Comparison of ENCODE assay signal across 19 cellular contexts in genomic region chr10:81570349-81570748, GRCh38.
DNase-seq lines count a peak whose midpoint lies in the region; ATAC-seq and TF ChIP-seq lines count a peak whose summit lies in the region.
"Had no signal": no experiment of that assay in that cellular context is flagged by ENCODE, and none has a peak within 500 bp of the region (broad histone marks: within the 10 kb centered on the region; RNA-seq: fewer than 3 reads in every experiment).

No MANE protein-coding gene starts in this region.

- TF ChIP-seq POLR2A in vagina (IDR thresholded peaks at IDR 0.05): no peak

- H3K4me1 ChIP-seq in upper lobe of right lung: no peaks in the 10 kb centered on the region
- no peaks in the 10 kb centered on the region for H3K4me1 ChIP-seq in vagina
- H3K4me1 ChIP-seq: BLaER1 treated with 17β-estradiol and CSF1 and Interleukin-3, amounts not matched to agents 10 nM and 100 nM had no signal

- no peak overlapping the region for H3K4me3 Mint-ChIP-seq in stimulated activated naive CD8-positive, alpha-beta T cell treated with anti-CD3 and anti-CD28 coated beads, Interleukin-15, amount 100 ng/mL, for 72 hours
- H3K4me3 Mint-ChIP-seq: B cell; CD8-positive, alpha-beta T cell; HFFc6; IgD-negative memory B cell had no signal

- no peaks in the 10 kb centered on the region for H3K36me3 ChIP-seq in upper lobe of right lung
- H3K36me3 ChIP-seq in vagina: no peaks in the 10 kb centered on the region
- H3K36me3 ChIP-seq: BLaER1 treated with 17β-estradiol and CSF1 and Interleukin-3, amounts not matched to agents 10 nM and 100 nM had no signal

- TF ChIP-seq CTCF in upper lobe of right lung (IDR thresholded peaks at IDR 0.05) (no peak), vagina (IDR thresholded peaks at IDR 0.05) (no peak)

- H3K4me3 ChIP-seq in upper lobe of right lung (no peak overlapping the region), vagina (no peak overlapping the region)
- H3K4me3 ChIP-seq: BLaER1 treated with 17β-estradiol and CSF1 and Interleukin-3, amounts not matched to agents 10 nM and 100 nM; GM12878 had no signal

- H3K27me3 ChIP-seq in upper lobe of right lung: no peaks in the 10 kb centered on the region
- no peaks in the 10 kb centered on the region for H3K27me3 ChIP-seq in vagina

- DNase-seq in stimulated activated naive CD8-positive, alpha-beta T cell treated with anti-CD3 and anti-CD28 coated beads, Interleukin-15, amount 100 ng/mL, for 72 hours: no peak
- no peak for DNase-seq in stimulated activated naive CD8-positive, alpha-beta T cell treated with anti-CD3 and anti-CD28 coated beads, Interleukin-15, Interleukin-2, amounts not matched to agents 100 U/mL and 50 U/mL, for 24 hours
- peak; percentile 46 for DNase-seq in islet precursor cell
- DNase-seq in sciatic nerve (ENCODE audit: low spot score): no peak
- DNase-seq in upper lobe of right lung: peak; percentile 42
- no peak for DNase-seq in vagina (ENCODE audit: extremely low spot score in 2 of 2)
- DNase-seq in retina: no peak
- DNase-seq: Calu3; CD8-positive, alpha-beta T cell; DMS79 treated with DMSO at 0.1 percent for 48 hours; GF-D8; HFFc6 had no signal

- no peaks in the 10 kb centered on the region for H3K4me1 Mint-ChIP-seq in stimulated activated naive CD8-positive, alpha-beta T cell treated with anti-CD3 and anti-CD28 coated beads, Interleukin-15, amount 100 ng/mL, for 72 hours
- H3K4me1 Mint-ChIP-seq: B cell, IgD-negative memory B cell had no signal

- H3K9me3 ChIP-seq in upper lobe of right lung: no peaks in the 10 kb centered on the region
- no peaks in the 10 kb centered on the region for H3K9me3 ChIP-seq in vagina

- no peaks in the 10 kb centered on the region for H3K27me3 Mint-ChIP-seq in stimulated activated naive CD8-positive, alpha-beta T cell treated with anti-CD3 and anti-CD28 coated beads, Interleukin-15, amount 100 ng/mL, for 72 hours
- H3K27me3 Mint-ChIP-seq: B cell, IgD-negative memory B cell had no signal

- H3K9me3 Mint-ChIP-seq in stimulated activated naive CD8-positive, alpha-beta T cell treated with anti-CD3 and anti-CD28 coated beads, Interleukin-15, amount 100 ng/mL, for 72 hours: peaks cover 7 to 18% of the 10 kb centered on the region in 2 donors

- peak; percentile 40 for ATAC-seq in stimulated activated naive CD8-positive, alpha-beta T cell treated with anti-CD3 and anti-CD28 coated beads, Interleukin-15, amount 100 ng/mL, for 72 hours
- ATAC-seq in stimulated activated naive CD8-positive, alpha-beta T cell treated with anti-CD3 and anti-CD28 coated beads, Interleukin-15, Interleukin-2, amounts not matched to agents 100 U/mL and 50 U/mL, for 24 hours: no peak
- ATAC-seq in sciatic nerve (peak; percentile 15), upper lobe of right lung (peak; percentile 32), HG02623 (IDR thresholded peaks at IDR 0.05; ENCODE audit: unreplicated experiment) (no peak)
- ATAC-seq: CD8-positive, alpha-beta T cell; GM12878; HCT116; HepG2 had no signal

- H3K27ac ChIP-seq in upper lobe of right lung (no peak overlapping the region), vagina (no peak overlapping the region)
- H3K27ac ChIP-seq: BLaER1 treated with 17β-estradiol and CSF1 and Interleukin-3, amounts not matched to agents 10 nM and 100 nM had no signal

- intact Hi-C loops in sciatic nerve (cut with DNase I) (no loop called here), upper lobe of right lung (cut with DNase I) (no loop called here), vagina (cut with DNase I) (loop anchor here (10.0 kb wide), 1 partner anchor 334 kb away; no protein-coding TSS in a partner anchor)

- no peak overlapping the region for H3K27ac Mint-ChIP-seq in stimulated activated naive CD8-positive, alpha-beta T cell treated with anti-CD3 and anti-CD28 coated beads, Interleukin-15, amount 100 ng/mL, for 72 hours
- H3K27ac Mint-ChIP-seq: B cell; CD8-positive, alpha-beta T cell; HFFc6 had no signal

Comparison
In these comparisons a context has a peak if more than half of its experiments do, and no peak if none do; other contexts are left out.
1. ATAC-seq: peak in stimulated activated naive CD8-positive, alpha-beta T cell treated with anti-CD3 and anti-CD28 coated beads, Interleukin-15, amount 100 ng/mL, for 72 hours (single experiment), sciatic nerve (single experiment) and upper lobe of right lung (single experiment); none in stimulated activated naive CD8-positive, alpha-beta T cell treated with anti-CD3 and anti-CD28 coated beads, Interleukin-15, Interleukin-2, amounts not matched to agents 100 U/mL and 50 U/mL, for 24 hours (single experiment) and HG02623 (single experiment).
2. DNase-seq: peak in islet precursor cell (single experiment) and upper lobe of right lung (single experiment); none in stimulated activated naive CD8-positive, alpha-beta T cell treated with anti-CD3 and anti-CD28 coated beads, Interleukin-15, amount 100 ng/mL, for 72 hours (0 of 2), stimulated activated naive CD8-positive, alpha-beta T cell treated with anti-CD3 and anti-CD28 coated beads, Interleukin-15, Interleukin-2, amounts not matched to agents 100 U/mL and 50 U/mL, for 24 hours (single experiment), sciatic nerve (single experiment), vagina (0 of 2) and retina (single experiment).